8 cellular contexts compared by ENCODE assay signal in the genomic region with DNA sequence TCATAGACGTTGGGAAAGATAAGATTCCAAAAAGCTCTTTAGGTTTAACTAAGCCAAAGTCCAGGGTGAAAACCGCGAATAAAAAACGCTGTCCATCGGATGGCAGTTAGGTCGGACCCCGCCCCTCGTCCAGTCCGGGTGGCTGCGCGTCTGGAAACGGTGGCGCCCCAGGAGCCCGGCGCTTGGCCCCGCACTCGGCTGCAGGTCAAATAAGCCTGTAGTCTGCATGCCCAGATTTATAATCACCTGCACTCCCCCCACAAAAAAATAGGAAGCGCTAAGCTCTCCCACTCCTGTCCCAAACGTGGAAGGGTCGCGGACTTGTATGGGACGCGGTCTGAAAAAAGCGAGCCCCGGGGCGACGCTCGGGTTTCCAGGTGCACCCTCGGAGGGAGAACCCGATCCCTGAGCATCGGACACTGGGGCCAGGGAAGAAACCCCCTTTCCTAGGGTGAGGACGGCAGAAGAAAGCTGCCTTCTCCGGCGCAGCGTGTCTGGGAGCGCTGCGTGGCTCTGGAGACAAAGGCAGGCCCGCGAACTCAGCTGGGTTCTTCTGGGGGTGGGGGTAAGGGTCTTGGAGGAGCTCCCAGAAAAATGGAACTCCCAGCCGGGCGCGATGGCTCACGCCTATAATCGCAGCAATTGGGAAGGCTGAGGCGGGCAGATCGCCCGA. TPM values are rescaled to one million over a fixed set of nuclear protein-coding genes. Genes with fewer than 3 reads are reported as not detected.
A peak's percentile ranks its signal among the peaks of the same experiment; 100 is the strongest.
DNase-seq lines count a peak whose midpoint lies in the region; ATAC-seq and TF ChIP-seq lines count a peak whose summit lies in the region.

No MANE protein-coding gene starts in this region.

- H3K27me3 Mint-ChIP-seq in T-helper 2 cell treated with Interferon-gamma antibody and Interleukin-4, amounts not matched to agents 5 μg/mL and 100 μg/mL, for 36 hours (ENCODE audit: low read depth) = no peaks in the 10 kb centered on the region

- peaks cover 14% of the 10 kb centered on the region for H3K36me3 Mint-ChIP-seq in T-helper 2 cell treated with Interferon-gamma antibody and Interleukin-4, amounts not matched to agents 5 μg/mL and 100 μg/mL, for 36 hours (ENCODE audit: low read depth)

- intact Hi-C loops in left colon (cut with DNase I, micrococcal nuclease) = no loop called here

- H3K27ac ChIP-seq in KMS-11 (peak overlapping the region; percentile 93), cingulate gyrus (ENCODE audit: low read depth, low read length) (peak overlapping the region; percentile 65)

- H3K4me3 Mint-ChIP-seq in T-helper 2 cell treated with Interferon-gamma antibody and Interleukin-4, amounts not matched to agents 5 μg/mL and 100 μg/mL, for 36 hours = peak overlapping the region; percentile 96

- no peaks in the 10 kb centered on the region for H3K36me3 ChIP-seq in KMS-11 (ENCODE audit: insufficient read depth)

- in situ Hi-C loops in KBM-7 (cut with MboI; ENCODE audit: low pct_unique_long_range_greater_than_20kb, low sequenced_read_pairs) = no loop called here

- H3K27me3 ChIP-seq in KMS-11 (ENCODE audit: insufficient read depth, low read depth) = no peaks in the 10 kb centered on the region

- no peak for TF ChIP-seq CTCF in KMS-11 (conservative IDR thresholded peaks at IDR 0.05; ENCODE audit: low read depth, low read length)

- peaks cover 31% of the 10 kb centered on the region; the same call in 1 of the 2 replicates for H3K79me2 ChIP-seq in KMS-11 (ENCODE audit: insufficient read depth, low read depth)

- H3K4me1 ChIP-seq in KMS-11 (ENCODE audit: low read depth, poor library complexity, severe bottlenecking) = peaks cover 15% of the 10 kb centered on the region

- peak overlapping the region; percentile 68 for H3K4me2 ChIP-seq in KMS-11

- H2AFZ ChIP-seq in KMS-11 (ENCODE audit: low read depth) = peak overlapping the region; percentile 98

- H3K27ac Mint-ChIP-seq in T-helper 2 cell treated with Interferon-gamma antibody and Interleukin-4, amounts not matched to agents 5 μg/mL and 100 μg/mL, for 36 hours = peak overlapping the region; percentile 98

- ATAC-seq in GM21423 (IDR thresholded peaks at IDR 0.05; ENCODE audit: unreplicated experiment) (peak; percentile 9), left colon (peak; percentile 38)

- H3K4me1 Mint-ChIP-seq in T-helper 2 cell treated with Interferon-gamma antibody and Interleukin-4, amounts not matched to agents 5 μg/mL and 100 μg/mL, for 36 hours (ENCODE audit: low read depth) = peaks cover 26% of the 10 kb centered on the region

- H3K9me3 Mint-ChIP-seq in T-helper 2 cell treated with Interferon-gamma antibody and Interleukin-4, amounts not matched to agents 5 μg/mL and 100 μg/mL, for 36 hours = no peaks in the 10 kb centered on the region

- no peaks in the 10 kb centered on the region for H4K20me1 ChIP-seq in KMS-11 (ENCODE audit: insufficient read depth)

- peak overlapping the region; percentile 89 for H3K9ac ChIP-seq in KMS-11

- DNase-seq in COLO829 (ENCODE audit: low spot score) (peak; percentile 68), left colon (peak; percentile 79 to 80), KBM-7 (no peak)
- DNase-seq in T-helper 2 cell treated with Interferon-gamma antibody and Interleukin-4, amounts not matched to agents 5 μg/mL and 100 μg/mL, for 36 hours (ENCODE audit: low spot score) = no peak
- peak; percentile 65 for DNase-seq in stimulated activated CD4-positive, alpha-beta T cell treated with anti-CD3 and anti-CD28 coated beads, Interleukin-15, amount 100 ng/mL, for 24 hours

- peak overlapping the region; percentile 37 for H3K4me3 ChIP-seq in KMS-11 (IDR thresholded peaks at IDR 0.05; ENCODE audit: insufficient read depth, low read depth, low read length)

RNA-seq across cellular contexts. Expression of a gene that starts 0.9 kb away (rescaled TPM):
- 1 to 10 TPM; 8.7 to 10.0 TPM for total RNA-seq in left colon

RNA-seq across cellular contexts. Expression of a gene that starts 19.6 kb away (rescaled TPM):
- total RNA-seq in left colon = 10 to 100 TPM in 1 of 2 donors, 1 to 10 TPM in 1; 8.5 to 11.4 TPM

RNA-seq across cellular contexts. Expression of a gene that starts 43.7 kb away (rescaled TPM):
- 10 to 100 TPM; 70.4 to 78.4 TPM for total RNA-seq in left colon

Comparison
In these comparisons a context has a peak if more than half of its experiments do, and no peak if none do; other contexts are left out.
1. DNase-seq: peak in COLO829 (single experiment), left colon (2 of 2) and stimulated activated CD4-positive, alpha-beta T cell treated with anti-CD3 and anti-CD28 coated beads, Interleukin-15, amount 100 ng/mL, for 24 hours (single experiment); none in T-helper 2 cell treated with Interferon-gamma antibody and Interleukin-4, amounts not matched to agents 5 μg/mL and 100 μg/mL, for 36 hours (single experiment) and KBM-7 (single experiment).